16 cellular contexts compared by ENCODE assay signal in genomic region chr1:161114556-161114955, GRCh38. TPM values are rescaled to one million over a fixed set of nuclear protein-coding genes. Genes with fewer than 3 reads are reported as not detected.
DNase-seq lines count a peak whose midpoint lies in the region; ATAC-seq and TF ChIP-seq lines count a peak whose summit lies in the region.
"Had no signal": no experiment of that assay in that cellular context is flagged by ENCODE, and none has a peak within 500 bp of the region (broad histone marks: within the 10 kb centered on the region; RNA-seq: fewer than 3 reads in every experiment).

No MANE protein-coding gene starts in this region.

- H3K27me3 Mint-ChIP-seq in MCF 10A (ENCODE audit: insufficient read depth, unreplicated experiment) = no peaks in the 10 kb centered on the region

- H3K36me3 ChIP-seq in breast epithelium = no peaks in the 10 kb centered on the region
- H3K36me3 ChIP-seq in brain microvascular endothelial cell (replicated peaks) = no peaks in the 10 kb centered on the region
- no peaks in the 10 kb centered on the region for H3K36me3 ChIP-seq in smooth muscle cell (ENCODE audit: low read depth)
- H3K36me3 ChIP-seq: colonic mucosa had no signal

- H3K9ac ChIP-seq in smooth muscle cell (ENCODE audit: low read depth) = peak overlapping the region; percentile 12
- H3K9ac ChIP-seq: parathyroid adenoma had no signal

- no peak for ATAC-seq in GM19463 (IDR thresholded peaks at IDR 0.05; ENCODE audit: unreplicated experiment)

- H3K9me3 Mint-ChIP-seq in MCF 10A (ENCODE audit: unreplicated experiment) = no peaks in the 10 kb centered on the region

- DNase-seq in MCF 10A (ENCODE audit: unreplicated experiment) (no peak), breast epithelium (ENCODE audit: low spot score in 2 of 2) (no peak), RKO (ENCODE audit: low spot score) (peak; percentile 58), brain microvascular endothelial cell (no peak), smooth muscle cell (lab: John Stamatoyannopoulos, UW; ENCODE audit: unreplicated experiment) (no peak), NCI-H1092 treated with DMSO at 0.1 percent for 48 hours (lab: John Stamatoyannopoulos, UW) (no peak), NCI-H2196 (lab: John Stamatoyannopoulos, UW; ENCODE audit: unreplicated experiment) (no peak)
- DNase-seq: colonic mucosa, hippocampal formation, NCI-H1694 treated with DMSO at 0.1 percent for 48 hours, NCI-H524, RPMI8226, T-helper 9 cell, testis had no signal

- H3K4me2 ChIP-seq in smooth muscle cell = no peak overlapping the region

- H3K4me3 ChIP-seq in breast epithelium = no peak overlapping the region
- no peak overlapping the region for H3K4me3 ChIP-seq in brain microvascular endothelial cell (ENCODE audit: low read depth, low read length)
- H3K4me3 ChIP-seq in smooth muscle cell = no peak overlapping the region
- H3K4me3 ChIP-seq: colonic mucosa, testis had no signal

- peaks cover 54% of the 10 kb centered on the region for H4K20me1 ChIP-seq in smooth muscle cell (ENCODE audit: low read depth)

- CTCF ChIA-PET in MCF 10A (lab: Yijun Ruan, JAX) = interaction anchor here (0.6 to 4.6 kb wide), 9 partner anchors 10 to 123 kb away, joined by 3 to 30 read pairs (median 3); partner anchors contain the start of gene KLHDC9

- H3K27me3 ChIP-seq in breast epithelium = no peaks in the 10 kb centered on the region
- no peaks in the 10 kb centered on the region for H3K27me3 ChIP-seq in brain microvascular endothelial cell (replicated peaks)
- no peaks in the 10 kb centered on the region for H3K27me3 ChIP-seq in smooth muscle cell (ENCODE audit: low read depth)
- H3K27me3 ChIP-seq: colonic mucosa, testis had no signal

- H3K27ac ChIP-seq in breast epithelium (no peak overlapping the region), brain microvascular endothelial cell (peak overlapping the region; percentile 73), smooth muscle cell (ENCODE audit: low read depth) (peak overlapping the region; percentile 100)
- H3K27ac ChIP-seq: colonic mucosa, parathyroid adenoma, testis had no signal

- no peak for TF ChIP-seq POLR2A in breast epithelium (IDR thresholded peaks at IDR 0.05)

- H3K4me1 Mint-ChIP-seq in MCF 10A (ENCODE audit: insufficient read depth, unreplicated experiment) = peaks cover 48% of the 10 kb centered on the region

- H2AFZ ChIP-seq in smooth muscle cell (ENCODE audit: low read depth) = no peak overlapping the region
- H2AFZ ChIP-seq: parathyroid adenoma had no signal

- peak overlapping the region; percentile 88 for H3K27ac Mint-ChIP-seq in MCF 10A (ENCODE audit: low read depth, unreplicated experiment)

- TF ChIP-seq CTCF in MCF 10A (IDR thresholded peaks at IDR 0.05; ENCODE audit: unreplicated experiment) (no peak), breast epithelium (IDR thresholded peaks at IDR 0.05) (no peak), brain microvascular endothelial cell (IDR thresholded peaks at IDR 0.05; ENCODE audit: low read depth, low read length, missing control alignments) (no peak), smooth muscle cell (IDR thresholded peaks at IDR 0.05; ENCODE audit: borderline replicate concordance, insufficient read depth, poor library complexity, severe bottlenecking) (no peak)

- no peak overlapping the region for H3K4me3 Mint-ChIP-seq in MCF 10A (ENCODE audit: unreplicated experiment)

- no peaks in the 10 kb centered on the region for H3K9me3 ChIP-seq in breast epithelium
- no peaks in the 10 kb centered on the region for H3K9me3 ChIP-seq in smooth muscle cell (replicated peaks; ENCODE audit: low read depth)
- H3K9me3 ChIP-seq: colonic mucosa, testis had no signal

- H3K36me3 Mint-ChIP-seq in MCF 10A (ENCODE audit: insufficient read depth, unreplicated experiment) = peaks cover 43% of the 10 kb centered on the region

- H3F3A ChIP-seq in smooth muscle cell (ENCODE audit: low read depth) = peaks cover 3% of the 10 kb centered on the region

- in situ Hi-C loops in brain microvascular endothelial cell (cut with HindIII; ENCODE audit: low pct_ligation_motif_present, low sequenced_read_pairs) = no loop called here

- POLR2A ChIA-PET in MCF 10A (lab: Yijun Ruan, JAX) = interaction anchor here (0.6 to 6.9 kb wide), 12 partner anchors 9 to 98 kb away, joined by 3 to 112 read pairs (median 4); partner anchors contain the start of genes B4GALT3, F11R, PPOX and TSTD1

- intact Hi-C loops in MCF 10A (cut with micrococcal nuclease) = no loop called here
- intact Hi-C loops in breast epithelium (cut with DNase I; ENCODE audit: low total_unique reads) = loop anchor here (10.0 kb wide), 1 partner anchor 390 kb away; no protein-coding TSS in a partner anchor

- no TSS peak for BruUV-seq in MCF 10A (replicated peaks; lab: Mats Ljungman, UMichigan)

- H3K4me1 ChIP-seq in breast epithelium = peaks cover 7 to 19% of the 10 kb centered on the region in 2 donors
- peaks cover 11% of the 10 kb centered on the region for H3K4me1 ChIP-seq in smooth muscle cell (ENCODE audit: low read depth)

- 85% methylated on average over 2 of the region's 2 CpGs for WGBS in smooth muscle cell (ENCODE audit: low lambda C conversion rate)

- peaks cover 93% of the 10 kb centered on the region for H3K79me2 ChIP-seq in smooth muscle cell (ENCODE audit: low read depth)

RNA-seq across cellular contexts. Expression of gene PFDN2, which starts 3.3 kb away (rescaled TPM):
- total RNA-seq in MCF 10A (2022) (514 and 683 TPM in 2 replicates), breast epithelium (10 to 100 TPM; 32.5 to 50.1 (median 37.0) TPM), smooth muscle cell (49.0 and 82.0 TPM in 2 replicates)
- polyA plus RNA-seq in smooth muscle cell = 139 and 150 TPM in 2 replicates

RNA-seq across cellular contexts. Expression of gene NIT1, which starts 3.3 kb away (rescaled TPM):
- total RNA-seq in MCF 10A (2022) (73.4 and 75.4 TPM in 2 replicates), breast epithelium (10 to 100 TPM; 36.3 to 44.5 (median 37.0) TPM), smooth muscle cell (33.6 and 37.2 TPM in 2 replicates)
- 37.6 and 53.0 TPM in 2 replicates for polyA plus RNA-seq in smooth muscle cell

RNA-seq across cellular contexts. Expression of gene KLHDC9, which starts 16.4 kb away (rescaled TPM):
- total RNA-seq in MCF 10A (2022) (not detected in 2 replicates), breast epithelium (1 to 10 TPM; 5.8 to 9.8 (median 8.5) TPM), smooth muscle cell (2.2 and 10.0 TPM in 2 replicates)
- polyA plus RNA-seq in smooth muscle cell = 3.3 and 4.6 TPM in 2 replicates

RNA-seq across cellular contexts. Expression of gene DEDD, which starts 17.9 kb away (rescaled TPM):
- 63.1 and 73.6 TPM in 2 replicates for total RNA-seq in MCF 10A (2022)
- 10 to 100 TPM; 28.7 to 39.0 (median 37.6) TPM for total RNA-seq in breast epithelium
- total RNA-seq in smooth muscle cell = 36.3 and 36.9 TPM in 2 replicates
- polyA plus RNA-seq in smooth muscle cell = 33.7 and 38.6 TPM in 2 replicates

RNA-seq across cellular contexts. Expression of gene NECTIN4, which starts 25.2 kb away (rescaled TPM):
- total RNA-seq in MCF 10A (2022) (7.0 and 11.2 TPM in 2 replicates), breast epithelium (10 to 100 TPM in 2 of 3 donors, not detected in 1; 28.5 to 56.3 TPM), smooth muscle cell (18.2 and 27.6 TPM in 2 replicates)
- polyA plus RNA-seq in smooth muscle cell = 12.7 and 32.8 TPM in 2 replicates

Comparison
In these comparisons a context has a peak if more than half of its experiments do, and no peak if none do; other contexts are left out.
1. H3K27ac ChIP-seq: peak in brain microvascular endothelial cell (single experiment) and smooth muscle cell (single experiment); none in breast epithelium (0 of 2).